ENCODE assay signal across 11 cellular contexts in genomic region chr1:52674497-52675384, GRCh38. TPM values are rescaled to one million over a fixed set of nuclear protein-coding genes. Genes with fewer than 3 reads are reported as not detected.
DNase-seq lines count a peak whose midpoint lies in the region; ATAC-seq, FAIRE-seq and TF ChIP-seq lines count a peak whose summit lies in the region.
"Had no signal": no experiment of that assay in that cellular context is flagged by ENCODE, and none has a peak within 500 bp of the region (broad histone marks: within the 10 kb centered on the region; RNA-seq: fewer than 3 reads in every experiment).

No MANE protein-coding gene starts in this region.

- H3K27me3 Mint-ChIP-seq in T-cell, result no peaks in the 10 kb centered on the region
- H3K27me3 Mint-ChIP-seq: dendritic cell treated with granulocyte-macrophage colony-stimulating factor and Interleukin-4, amounts not matched to agents 40 ng/mL and 50 ng/mL, for 4 days had no signal

- H3K4me3 Mint-ChIP-seq in T-cell, result no peak overlapping the region
- H3K4me3 Mint-ChIP-seq: dendritic cell treated with granulocyte-macrophage colony-stimulating factor and Interleukin-4, amounts not matched to agents 40 ng/mL and 50 ng/mL, for 4 days had no signal

- peaks cover 10% of the 10 kb centered on the region for H3K4me1 ChIP-seq in cardiac muscle cell (ENCODE audit: low read depth)

- no peaks in the 10 kb centered on the region for H3K9me3 Mint-ChIP-seq in T-cell
- H3K9me3 Mint-ChIP-seq: dendritic cell treated with granulocyte-macrophage colony-stimulating factor and Interleukin-4, amounts not matched to agents 40 ng/mL and 50 ng/mL, for 4 days had no signal

- DNase-seq in cardiac muscle cell (ENCODE audit: low read depth in 1 of 2, low spot score in 1 of 2) (peak in 1 of 2 donors; percentile 23), left ventricle myocardium superior (no peak), T-cell (peak in 1 of 34 experiments; percentile 10), glomerular visceral epithelial cell (ENCODE audit: extremely low spot score) (peak; percentile 32), urothelium cell line (ENCODE audit: low spot score) (peak; percentile 37), GM19238 (ENCODE audit: insufficient read length, low spot score) (no peak)
- DNase-seq: C1 segment of cervical spinal cord had no signal

- no peaks in the 10 kb centered on the region for H3K36me3 ChIP-seq in cardiac muscle cell

- FAIRE-seq in urothelium cell line (lab: Jason Lieb, UNC), result no peak
- FAIRE-seq: HTR-8/SVneo had no signal

- no peak overlapping the region for H3K4me3 ChIP-seq in cardiac muscle cell

- TF ChIP-seq CTCF in cardiac muscle cell (IDR thresholded peaks at IDR 0.05; ENCODE audit: low read depth, low read length), result no peak

- POLR2A ChIA-PET in T-cell (lab: Charles Lee), result interaction anchor here in 1 of 2 donors (0.5 kb wide), 1 partner anchor 9 kb away, joined by 5 read pairs; no protein-coding TSS in a partner anchor

- no peak for ATAC-seq in left ventricle myocardium superior
- ATAC-seq in T-cell (replicated peaks in 1 of 4), result peak in 3 of 4 experiments; percentile 70 to 74 (median 70)
- ATAC-seq in GM18873 (IDR thresholded peaks at IDR 0.05; ENCODE audit: low FRiP score, unreplicated experiment), result no peak
- no peak for ATAC-seq in GM21723 (IDR thresholded peaks at IDR 0.05; ENCODE audit: unreplicated experiment)

- CTCF ChIA-PET in T-cell (lab: Charles Lee), result no interaction called here

- H3K27ac ChIP-seq in cardiac muscle cell, result peak overlapping the region; percentile 66

- peaks cover 31% of the 10 kb centered on the region for H3K36me3 Mint-ChIP-seq in T-cell

- peak overlapping the region; percentile 60 to 64 for H3K27ac Mint-ChIP-seq in T-cell
- H3K27ac Mint-ChIP-seq: dendritic cell treated with granulocyte-macrophage colony-stimulating factor and Interleukin-4, amounts not matched to agents 40 ng/mL and 50 ng/mL, for 4 days had no signal

- intact Hi-C loops in left ventricle myocardium superior (cut with micrococcal nuclease), result no loop called here

- no peaks in the 10 kb centered on the region for H3K27me3 ChIP-seq in cardiac muscle cell

- peaks cover 6 to 12% (median 10%) of the 10 kb centered on the region in 3 donors for H3K4me1 Mint-ChIP-seq in T-cell

- no peaks in the 10 kb centered on the region for H3K9me3 ChIP-seq in cardiac muscle cell (ENCODE audit: low read depth)

RNA-seq across cellular contexts. Expression of gene COA7, which starts 23.4 kb away (rescaled TPM):
- total RNA-seq in cardiac muscle cell (5.6 and 7.6 TPM in 2 replicates), left ventricle myocardium superior (18.5 TPM), T-cell (1 to 10 TPM; 3.2 to 4.8 (median 4.1) TPM)
- 10.4 and 14.2 TPM in 2 replicates for polyA plus RNA-seq in cardiac muscle cell

RNA-seq across cellular contexts. Expression of gene SHISAL2A, which starts 41.8 kb away (rescaled TPM):
- not detected in 2 replicates for total RNA-seq in cardiac muscle cell
- not detected in 2 replicates for polyA plus RNA-seq in cardiac muscle cell
- total RNA-seq in left ventricle myocardium superior, result not detected
- 10 to 100 TPM; 38.4 to 80.7 (median 74.7) TPM for total RNA-seq in T-cell

RNA-seq across cellular contexts. Expression of gene ZYG11B, which starts 51.5 kb away (rescaled TPM):
- total RNA-seq in cardiac muscle cell (40.4 and 42.1 TPM in 2 replicates), left ventricle myocardium superior (84.3 TPM), T-cell (10 to 100 TPM; 16.6 to 22.2 (median 20.1) TPM)
- polyA plus RNA-seq in cardiac muscle cell, result 14.0 and 20.3 TPM in 2 replicates

Comparison
In these comparisons a context has a peak if more than half of its experiments do, and no peak if none do; other contexts are left out.
1. DNase-seq: peak in glomerular visceral epithelial cell (single experiment) and urothelium cell line (single experiment); none in left ventricle myocardium superior (single experiment) and GM19238 (single experiment).
2. ATAC-seq: peak in T-cell (3 of 4); none in left ventricle myocardium superior (single experiment), GM18873 (single experiment) and GM21723 (single experiment).
3. RNA of gene SHISAL2A, which starts 41.8 kb away (total RNA-seq): 38.4 to 80.7 TPM in T-cell; not detected in cardiac muscle cell and not detected in left ventricle myocardium superior (single experiment); every median in the first group is over 10 times any median in the second.